21 cellular contexts compared by ENCODE assay signal in the genomic region with DNA sequence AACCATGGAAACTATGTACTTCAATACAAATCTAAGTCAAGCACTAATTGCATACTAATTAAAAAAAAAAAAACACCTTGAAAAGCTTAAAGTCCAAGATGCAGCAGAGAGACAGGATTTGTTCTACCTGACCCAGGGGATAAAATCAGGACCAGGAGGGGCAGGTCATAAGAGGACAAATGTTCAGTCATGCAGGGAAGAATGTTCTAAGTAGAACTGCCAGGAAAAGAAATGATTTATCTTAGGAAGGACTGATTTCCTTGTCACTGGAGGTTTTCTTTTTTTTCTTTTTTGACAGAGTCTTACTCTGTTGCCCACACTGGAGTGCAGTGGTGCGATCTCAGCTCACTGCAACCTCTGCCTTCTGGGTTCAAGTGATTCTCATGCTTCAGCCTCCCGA. TPM values are rescaled to one million over a fixed set of nuclear protein-coding genes. Genes with fewer than 3 reads are reported as not detected.
DNase-seq lines count a peak whose midpoint lies in the region; ATAC-seq and TF ChIP-seq lines count a peak whose summit lies in the region.
"Had no signal": no experiment of that assay in that cellular context is flagged by ENCODE, and none has a peak within 500 bp of the region (broad histone marks: within the 10 kb centered on the region; RNA-seq: fewer than 3 reads in every experiment).

No MANE protein-coding gene starts in this region.

- no peaks in the 10 kb centered on the region for H3K9me3 Mint-ChIP-seq in activated CD4-positive, alpha-beta T cell treated with anti-CD3 and anti-CD28 coated beads, Interleukin-2, amount 10 ng/mL, durations not matched to agents 7 days and 5 days

- intact Hi-C loops in gastrocnemius medialis (cut with DNase I; ENCODE audit: low total_unique reads) = no loop called here

- no peaks in the 10 kb centered on the region for H3K79me2 ChIP-seq in Karpas-422 (ENCODE audit: low read length)

- in situ Hi-C loops in gastrocnemius medialis (cut with MboI; ENCODE audit: low sequenced_read_pairs in 4 of 4) = no loop called here

- ATAC-seq in gastrocnemius medialis = peak; percentile 34 to 49
- no peak for ATAC-seq in HG02870 (IDR thresholded peaks at IDR 0.05; ENCODE audit: unreplicated experiment)

- CTCF ChIA-PET in activated CD4-positive, alpha-beta T cell treated with anti-CD3 and anti-CD28 coated beads, Interleukin-2, amount 10 ng/mL, durations not matched to agents 7 days and 5 days (lab: Charles Lee) = interaction anchor here (2.3 kb wide), 1 partner anchor 9 kb away, joined by 9 read pairs; a partner anchor contains a TSS

- H3K36me3 ChIP-seq in Karpas-422 (ENCODE audit: insufficient read depth, low read length) = peaks cover 41% of the 10 kb centered on the region; the same call in 1 of the 2 replicates
- peaks cover 0 to 58% of the 10 kb centered on the region in 2 donors for H3K36me3 ChIP-seq in gastrocnemius medialis

- no peaks in the 10 kb centered on the region for H3K27me3 Mint-ChIP-seq in activated CD4-positive, alpha-beta T cell treated with anti-CD3 and anti-CD28 coated beads, Interleukin-2, amount 10 ng/mL, durations not matched to agents 7 days and 5 days

- H3K4me1 ChIP-seq in Karpas-422 (ENCODE audit: low read length) = no peaks in the 10 kb centered on the region
- H3K4me1 ChIP-seq in gastrocnemius medialis = peaks cover 0 to 4% of the 10 kb centered on the region in 2 donors

- no peaks in the 10 kb centered on the region for H3K9me2 ChIP-seq in Karpas-422 (replicated peaks; ENCODE audit: insufficient read depth, low read length)

- H3K36me3 Mint-ChIP-seq in activated CD4-positive, alpha-beta T cell treated with anti-CD3 and anti-CD28 coated beads, Interleukin-2, amount 10 ng/mL, durations not matched to agents 7 days and 5 days (ENCODE audit: low read depth) = peaks cover 59% of the 10 kb centered on the region

- H2AFZ ChIP-seq in Karpas-422 (ENCODE audit: low read length) = no peak overlapping the region

- DNase-seq in activated CD4-positive, alpha-beta T cell treated with anti-CD3 and anti-CD28 coated beads, Interleukin-2, amount 10 ng/mL, durations not matched to agents 7 days and 5 days = no peak
- no peak for DNase-seq in activated CD4-positive, alpha-beta T cell treated with anti-CD3 and anti-CD28 coated beads, Interleukin-2, amount 50 U/mL, for 4 hours
- DNase-seq in Karpas-422 (peak; percentile 11), glomerular visceral epithelial cell (ENCODE audit: extremely low spot score) (peak; percentile 15), gastrocnemius medialis (no peak), CD1c-positive myeloid dendritic cell (ENCODE audit: extremely low spot score) (no peak)
- DNase-seq in effector CD8-positive, alpha-beta T cell (lab: John Stamatoyannopoulos, UW) = no peak
- DNase-seq: 8988T, GF-D8, KG1, NCI-H1048, NCI-H1436 treated with DMSO at 0.1 percent for 48 hours, NCI-H2081, NCI-H748 treated with DMSO at 0.1 percent for 48 hours, RPMI8226 had no signal

- H3K4me2 ChIP-seq in Karpas-422 (ENCODE audit: low read depth, low read length, poor library complexity, severe bottlenecking) = no peak overlapping the region
- H3K4me2 ChIP-seq: BLaER1 treated with 17β-estradiol and CSF1 and Interleukin-3, amounts not matched to agents 10 nM and 100 nM had no signal

- no peak overlapping the region for H3K27ac ChIP-seq in Karpas-422 (ENCODE audit: low read length)
- no peak overlapping the region for H3K27ac ChIP-seq in gastrocnemius medialis
- H3K27ac ChIP-seq: BLaER1 treated with 17β-estradiol and CSF1 and Interleukin-3, amounts not matched to agents 10 nM and 100 nM had no signal

- no peak overlapping the region for H3K4me3 ChIP-seq in Karpas-422 (ENCODE audit: low read length)
- H3K4me3 ChIP-seq in gastrocnemius medialis = no peak overlapping the region
- H3K4me3 ChIP-seq: BLaER1 treated with 17β-estradiol and CSF1 and Interleukin-3, amounts not matched to agents 10 nM and 100 nM had no signal

- H3K4me3 Mint-ChIP-seq in activated CD4-positive, alpha-beta T cell treated with anti-CD3 and anti-CD28 coated beads, Interleukin-2, amount 10 ng/mL, durations not matched to agents 7 days and 5 days = no peak overlapping the region

- no peak overlapping the region for H3K9ac ChIP-seq in Karpas-422 (ENCODE audit: low read length)
- H3K9ac ChIP-seq: BLaER1 treated with 17β-estradiol and CSF1 and Interleukin-3, amounts not matched to agents 10 nM and 100 nM had no signal

- H3K9me3 ChIP-seq in Karpas-422 (ENCODE audit: low read length) = no peaks in the 10 kb centered on the region
- no peaks in the 10 kb centered on the region for H3K9me3 ChIP-seq in gastrocnemius medialis
- H3K9me3 ChIP-seq: BLaER1 treated with 17β-estradiol and CSF1 and Interleukin-3, amounts not matched to agents 10 nM and 100 nM had no signal

- no peak for TF ChIP-seq POLR2A in gastrocnemius medialis (IDR thresholded peaks at IDR 0.05)

- TF ChIP-seq CTCF in gastrocnemius medialis (IDR thresholded peaks at IDR 0.05 in 4 of 5, conservative IDR thresholded peaks at IDR 0.05 in 1 of 5) = no peak

- no peaks in the 10 kb centered on the region for H4K20me1 ChIP-seq in Karpas-422 (ENCODE audit: insufficient read depth, low read depth, low read length)
- H4K20me1 ChIP-seq: BLaER1 treated with 17β-estradiol and CSF1 and Interleukin-3, amounts not matched to agents 10 nM and 100 nM had no signal

- POLR2A ChIA-PET in activated CD4-positive, alpha-beta T cell treated with anti-CD3 and anti-CD28 coated beads, Interleukin-2, amount 10 ng/mL, durations not matched to agents 7 days and 5 days (lab: Charles Lee) = no interaction called here

- peak overlapping the region; percentile 19 for H3K27ac Mint-ChIP-seq in activated CD4-positive, alpha-beta T cell treated with anti-CD3 and anti-CD28 coated beads, Interleukin-2, amount 10 ng/mL, durations not matched to agents 7 days and 5 days

- no peaks in the 10 kb centered on the region for H3K27me3 ChIP-seq in Karpas-422 (ENCODE audit: low read length)
- no peaks in the 10 kb centered on the region for H3K27me3 ChIP-seq in gastrocnemius medialis
- H3K27me3 ChIP-seq: BLaER1 treated with 17β-estradiol and CSF1 and Interleukin-3, amounts not matched to agents 10 nM and 100 nM had no signal

- H3K4me1 Mint-ChIP-seq in activated CD4-positive, alpha-beta T cell treated with anti-CD3 and anti-CD28 coated beads, Interleukin-2, amount 10 ng/mL, durations not matched to agents 7 days and 5 days = peaks cover 2% of the 10 kb centered on the region

RNA-seq across cellular contexts. Expression of a gene that starts 9.1 kb away (rescaled TPM):
- 10 to 100 TPM; 15.3 to 15.5 TPM for total RNA-seq in activated CD4-positive, alpha-beta T cell treated with anti-CD3 and anti-CD28 coated beads, Interleukin-2, amount 10 ng/mL, durations not matched to agents 7 days and 5 days
- total RNA-seq in Karpas-422 (2014; rRNA removed; shearing (Covaris generic); ENCODE audit: low replicate concordance) = 14.9 and 28.8 TPM in 2 replicates
- total RNA-seq in gastrocnemius medialis = 10 to 100 TPM; 13.8 to 20.0 (median 18.2) TPM

RNA-seq across cellular contexts. Expression of a gene that starts 18.1 kb away (rescaled TPM):
- total RNA-seq in activated CD4-positive, alpha-beta T cell treated with anti-CD3 and anti-CD28 coated beads, Interleukin-2, amount 10 ng/mL, durations not matched to agents 7 days and 5 days = not detected
- total RNA-seq in Karpas-422 (2014; rRNA removed; shearing (Covaris generic); ENCODE audit: low replicate concordance) = not detected in 2 replicates
- total RNA-seq in gastrocnemius medialis = not detected
- total RNA-seq: Daoy, H1, MCF 10A, NCI-H460 had no signal

RNA-seq across cellular contexts. Expression of a gene that starts 22.4 kb away (rescaled TPM):
- under 1 TPM; 0.15 to 0.17 TPM for total RNA-seq in activated CD4-positive, alpha-beta T cell treated with anti-CD3 and anti-CD28 coated beads, Interleukin-2, amount 10 ng/mL, durations not matched to agents 7 days and 5 days
- total RNA-seq in Karpas-422 (2014; rRNA removed; shearing (Covaris generic); ENCODE audit: low replicate concordance) = 0.04 TPM in 1 of 2 replicates, not detected in the other
- not detected for total RNA-seq in gastrocnemius medialis
- total RNA-seq: MCF 10A had no signal

RNA-seq across cellular contexts. Expression of a gene that starts 48.6 kb away (rescaled TPM):
- total RNA-seq in activated CD4-positive, alpha-beta T cell treated with anti-CD3 and anti-CD28 coated beads, Interleukin-2, amount 10 ng/mL, durations not matched to agents 7 days and 5 days = 100 to 1,000 TPM in 1 of 2 experiments, 10 to 100 TPM in 1; 97.1 to 108 TPM
- total RNA-seq in Karpas-422 (2014; rRNA removed; shearing (Covaris generic); ENCODE audit: low replicate concordance) = 56.9 and 59.5 TPM in 2 replicates
- total RNA-seq in gastrocnemius medialis = 10 to 100 TPM; 33.0 to 42.5 (median 37.6) TPM

Comparison
In these comparisons a context has a peak if more than half of its experiments do, and no peak if none do; other contexts are left out.
1. DNase-seq: peak in Karpas-422 (single experiment) and glomerular visceral epithelial cell (single experiment); none in activated CD4-positive, alpha-beta T cell treated with anti-CD3 and anti-CD28 coated beads, Interleukin-2, amount 10 ng/mL, durations not matched to agents 7 days and 5 days (single experiment), activated CD4-positive, alpha-beta T cell treated with anti-CD3 and anti-CD28 coated beads, Interleukin-2, amount 50 U/mL, for 4 hours (0 of 2), gastrocnemius medialis (0 of 2), CD1c-positive myeloid dendritic cell (single experiment) and effector CD8-positive, alpha-beta T cell (single experiment).